In genomic region chr5:137022043-137022442, GRCh38 we compare ENCODE assay signal across 21 cellular contexts.
DNase-seq lines count a peak whose midpoint lies in the region; ATAC-seq and TF ChIP-seq lines count a peak whose summit lies in the region.
"Had no signal": no experiment of that assay in that cellular context is flagged by ENCODE, and none has a peak within 500 bp of the region (broad histone marks: within the 10 kb centered on the region; RNA-seq: fewer than 3 reads in every experiment).

No MANE protein-coding gene starts in this region.

- H3F3A ChIP-seq in Loucy (ENCODE audit: low read depth), result peaks cover 6% of the 10 kb centered on the region; the same call in 1 of the 2 replicates

- TF ChIP-seq CTCF in Loucy (conservative IDR thresholded peaks at IDR 0.05; ENCODE audit: low read length) (no peak), foreskin fibroblast (IDR thresholded peaks at IDR 0.05; ENCODE audit: low read depth, low read length) (no peak)

- no peak for ATAC-seq in HG02763 (IDR thresholded peaks at IDR 0.05; ENCODE audit: unreplicated experiment)
- ATAC-seq: activated naive CD4-positive, alpha-beta T cell treated with anti-CD3 and anti-CD28 coated beads, Interleukin-2, amount 50 U/mL, for 72 hours; activated T-helper 17 cell treated with anti-CD3 and anti-CD28 coated beads, Interleukin-2, amount 50 U/mL, for 72 hours; GM23338; WTC11 had no signal

- no peaks in the 10 kb centered on the region for H4K20me1 ChIP-seq in Loucy (ENCODE audit: insufficient read depth, low read length, poor library complexity, severe bottlenecking)

- no peaks in the 10 kb centered on the region for H3K36me3 ChIP-seq in Loucy (ENCODE audit: insufficient read depth, low read length)
- no peaks in the 10 kb centered on the region for H3K36me3 ChIP-seq in adipocyte (ENCODE audit: control insufficient read depth, insufficient read depth, low read length, severe bottlenecking)
- H3K36me3 ChIP-seq: neutrophil had no signal

- H3K4me1 ChIP-seq in Loucy (ENCODE audit: insufficient read depth, low read length, poor library complexity, severe bottlenecking), result peaks cover 49% of the 10 kb centered on the region
- peaks cover 13% of the 10 kb centered on the region for H3K4me1 ChIP-seq in adipocyte (ENCODE audit: control insufficient read depth, insufficient read depth, low read length)

- H3K4me2 ChIP-seq in Loucy (ENCODE audit: low read depth, low read length, poor library complexity, severe bottlenecking), result no peak overlapping the region
- H3K4me2 ChIP-seq: GM23338 had no signal

- H3K4me3 ChIP-seq in Loucy (ENCODE audit: low read length, poor library complexity, severe bottlenecking) (no peak overlapping the region), adipocyte (ENCODE audit: low read length) (peak overlapping the region; percentile 20), foreskin fibroblast (ENCODE audit: low read depth in 1 of 2, low read length in 2 of 2) (no peak overlapping the region)
- H3K4me3 ChIP-seq: GM23338 had no signal

- peak overlapping the region; percentile 6; the same call in 1 of the 2 replicates for H2AFZ ChIP-seq in Loucy (ENCODE audit: low read length)
- H2AFZ ChIP-seq: GM23338 had no signal

- H3K27me3 ChIP-seq in Loucy (ENCODE audit: insufficient read depth, low read length, poor library complexity, severe bottlenecking) (no peaks in the 10 kb centered on the region), adipocyte (replicated peaks; ENCODE audit: control insufficient read depth, insufficient read depth, low read length) (no peaks in the 10 kb centered on the region)
- H3K27me3 ChIP-seq: neutrophil had no signal

- H3K9me3 ChIP-seq in Loucy (ENCODE audit: insufficient read depth, low read depth, low read length) (no peaks in the 10 kb centered on the region), adipocyte (ENCODE audit: control insufficient read depth, low read length) (no peaks in the 10 kb centered on the region)
- H3K9me3 ChIP-seq: neutrophil had no signal

- DNase-seq in adipocyte (ENCODE audit: low read depth), result no peak
- DNase-seq in globus pallidus (ENCODE audit: low spot score), result peak; percentile 20
- DNase-seq in pons (ENCODE audit: low spot score), result peak; percentile 22
- DNase-seq in SW 1271 (lab: John Stamatoyannopoulos, UW), result no peak
- no peak for DNase-seq in foreskin fibroblast
- DNase-seq: AML-193; cortex of kidney; Karpas-422; NCI-H1092; NCI-H2029 treated with DMSO at 0.1 percent for 48 hours; NCI-H226; stimulated activated CD4-positive, alpha-beta T cell treated with anti-CD3 and anti-CD28 coated beads, Interleukin-4, amount 100 ng/mL, for 24 hours; stimulated activated naive CD4-positive, alpha-beta T cell treated with Interleukin-2 at 50 U/mL for 16 hours; T-helper 9 cell had no signal

- no peaks in the 10 kb centered on the region for H3K9me2 ChIP-seq in Loucy (replicated peaks; ENCODE audit: low read depth, low read length)

- H3K9ac ChIP-seq in Loucy (ENCODE audit: low read depth, low read length, poor library complexity, severe bottlenecking) (no peak overlapping the region), adipocyte (ENCODE audit: low read length) (no peak overlapping the region)

- H3K79me2 ChIP-seq in Loucy (ENCODE audit: insufficient read depth, low read length), result no peaks in the 10 kb centered on the region

Comparison
In these comparisons a context has a peak if more than half of its experiments do, and no peak if none do; other contexts are left out.
1. DNase-seq: peak in globus pallidus (single experiment) and pons (single experiment); none in adipocyte (single experiment), SW 1271 (0 of 2) and foreskin fibroblast (0 of 2).